ENCODE assay signal across 9 cellular contexts in genomic region chr1:65235867-65236805, GRCh38.
A peak's percentile ranks its signal among the peaks of the same experiment; 100 is the strongest.
DNase-seq lines count a peak whose midpoint lies in the region; ATAC-seq and TF ChIP-seq lines count a peak whose summit lies in the region.
"Had no signal": no experiment of that assay in that cellular context is flagged by ENCODE, and none has a peak within 500 bp of the region (broad histone marks: within the 10 kb centered on the region; RNA-seq: fewer than 3 reads in every experiment).

No MANE protein-coding gene starts in this region.

- no peak overlapping the region for H2AFZ ChIP-seq in Loucy (ENCODE audit: low read length)

- H3K4me1 ChIP-seq in DOHH2 (ENCODE audit: control insufficient read depth, low read length), result no peaks in the 10 kb centered on the region
- peaks cover 32% of the 10 kb centered on the region for H3K4me1 ChIP-seq in Loucy (ENCODE audit: insufficient read depth, low read length, poor library complexity, severe bottlenecking)
- H3K4me1 ChIP-seq in foreskin keratinocyte, result no peaks in the 10 kb centered on the region

- H3K9me3 Mint-ChIP-seq in type B pancreatic cell, result peaks cover 11% of the 10 kb centered on the region

- H3K27me3 ChIP-seq in DOHH2 (ENCODE audit: control insufficient read depth, low read length), result no peaks in the 10 kb centered on the region
- no peaks in the 10 kb centered on the region for H3K27me3 ChIP-seq in Loucy (ENCODE audit: insufficient read depth, low read length, poor library complexity, severe bottlenecking)
- H3K27me3 ChIP-seq in foreskin keratinocyte, result no peaks in the 10 kb centered on the region

- H3K9ac ChIP-seq in Loucy (ENCODE audit: low read depth, low read length, poor library complexity, severe bottlenecking), result no peak overlapping the region

- H4K20me1 ChIP-seq in DOHH2 (ENCODE audit: control insufficient read depth, insufficient read depth, low read depth, low read length) (no peaks in the 10 kb centered on the region), Loucy (ENCODE audit: insufficient read depth, low read length, poor library complexity, severe bottlenecking) (no peaks in the 10 kb centered on the region)

- no peaks in the 10 kb centered on the region for H3K79me2 ChIP-seq in DOHH2 (ENCODE audit: control insufficient read depth, low read length)
- no peaks in the 10 kb centered on the region for H3K79me2 ChIP-seq in Loucy (ENCODE audit: insufficient read depth, low read length)

- CTCF ChIA-PET in RWPE1 (lab: Yijun Ruan, JAX), result interaction anchor here (0.6 to 1.9 kb wide), 3 partner anchors 450 to 1007 kb away, joined by 3 to 9 read pairs (median 3); no protein-coding TSS in a partner anchor

- POLR2A ChIA-PET in RWPE1 (lab: Yijun Ruan, JAX; ENCODE audit: low non-redundant PET), result no interaction called here

- no peaks in the 10 kb centered on the region for H3F3A ChIP-seq in DOHH2 (ENCODE audit: control insufficient read depth, insufficient read depth)
- H3F3A ChIP-seq in Loucy (ENCODE audit: low read depth), result peaks cover 12% of the 10 kb centered on the region

- no peak overlapping the region for H3K27ac Mint-ChIP-seq in type B pancreatic cell
- H3K27ac Mint-ChIP-seq: naive thymus-derived CD8-positive, alpha-beta T cell had no signal

- H3K4me1 Mint-ChIP-seq in type B pancreatic cell (ENCODE audit: unreplicated experiment), result peaks cover 2% of the 10 kb centered on the region

- H3K4me3 Mint-ChIP-seq in type B pancreatic cell, result no peak overlapping the region
- H3K4me3 Mint-ChIP-seq: naive thymus-derived CD8-positive, alpha-beta T cell had no signal

- H3K36me3 Mint-ChIP-seq in type B pancreatic cell, result no peaks in the 10 kb centered on the region

- H3K4me3 ChIP-seq in DOHH2 (ENCODE audit: low read length) (no peak overlapping the region), Loucy (ENCODE audit: low read length, poor library complexity, severe bottlenecking) (no peak overlapping the region)

- no peak for DNase-seq in RWPE1 (ENCODE audit: low spot score)
- peak in 1 of 2 donors; percentile 30 for DNase-seq in foreskin keratinocyte
- DNase-seq in type B pancreatic cell (ENCODE audit: extremely low spot score, unreplicated experiment), result no peak
- DNase-seq in HPDE6-E6E7 (ENCODE audit: extremely low spot score), result no peak
- no peak for DNase-seq in nucleus accumbens (lab: John Stamatoyannopoulos, UW)
- DNase-seq in activated CD4-positive, CD25-positive, alpha-beta regulatory T cell treated with anti-CD3 and anti-CD28 coated beads, Interleukin-2, amount 50 U/mL, for 72 hours, result no peak

- H3K9me2 ChIP-seq in DOHH2 (replicated peaks; ENCODE audit: control insufficient read depth, low read length) (no peaks in the 10 kb centered on the region), Loucy (replicated peaks; ENCODE audit: low read depth, low read length) (no peaks in the 10 kb centered on the region)

- no peak overlapping the region for H3K4me2 ChIP-seq in DOHH2 (ENCODE audit: low read length)
- no peak overlapping the region for H3K4me2 ChIP-seq in Loucy (ENCODE audit: low read depth, low read length, poor library complexity, severe bottlenecking)

- H3K36me3 ChIP-seq in DOHH2 (ENCODE audit: control insufficient read depth, low read length) (no peaks in the 10 kb centered on the region), Loucy (ENCODE audit: insufficient read depth, low read length) (no peaks in the 10 kb centered on the region)

- ATAC-seq in foreskin keratinocyte, result peak; percentile 42
- ATAC-seq: naive thymus-derived CD8-positive, alpha-beta T cell had no signal

- H3K27ac ChIP-seq in DOHH2 (ENCODE audit: low read depth, low read length), result no peak overlapping the region
- no peak overlapping the region for H3K27ac ChIP-seq in RWPE1
- no peak overlapping the region for H3K27ac ChIP-seq in foreskin keratinocyte

- peak; percentile 70 for TF ChIP-seq CTCF in DOHH2 (IDR thresholded peaks at IDR 0.05; ENCODE audit: low read depth, low read length, poor library complexity, severe bottlenecking)
- peak; percentile 85 for TF ChIP-seq CTCF in Loucy (conservative IDR thresholded peaks at IDR 0.05; ENCODE audit: low read length)
- TF ChIP-seq CTCF in RWPE1 (conservative IDR thresholded peaks at IDR 0.05; ENCODE audit: low read depth), result 0 out of 2 replicates have a peak, but pooled peaks have one; percentile 9
- TF ChIP-seq CTCF in foreskin keratinocyte (conservative IDR thresholded peaks at IDR 0.05), result peak; percentile 81
- peak; percentile 75 for TF ChIP-seq CTCF in type B pancreatic cell (conservative IDR thresholded peaks at IDR 0.05)

- H3K9me3 ChIP-seq in DOHH2 (ENCODE audit: control insufficient read depth, insufficient read depth, low read length) (no peaks in the 10 kb centered on the region), Loucy (ENCODE audit: insufficient read depth, low read depth, low read length) (no peaks in the 10 kb centered on the region)

- H3K27me3 Mint-ChIP-seq in type B pancreatic cell, result no peaks in the 10 kb centered on the region

Comparison
In these comparisons a context has a peak if more than half of its experiments do, and no peak if none do; other contexts are left out.
1. CTCF ChIP-seq: peak in every context shown above with its lines; median percentile 85 in Loucy; 81 in foreskin keratinocyte; 75 in type B pancreatic cell; 70 in DOHH2; 9 in RWPE1.